Comparison of ENCODE assay signal across 15 cellular contexts in genomic region chr4:40310225-40310624, GRCh38. TPM values are rescaled to one million over a fixed set of nuclear protein-coding genes. Genes with fewer than 3 reads are reported as not detected.
DNase-seq lines count a peak whose midpoint lies in the region; ATAC-seq, FAIRE-seq and TF ChIP-seq lines count a peak whose summit lies in the region.
"Had no signal": no experiment of that assay in that cellular context is flagged by ENCODE, and none has a peak within 500 bp of the region (broad histone marks: within the 10 kb centered on the region; RNA-seq: fewer than 3 reads in every experiment).

No MANE protein-coding gene starts in this region.

- CTCF ChIA-PET in GM12878 (lab: Yijun Ruan, JAX) = interaction anchor here (0.7 to 6.4 kb wide), 19 partner anchors 9 to 408 kb away, joined by 3 to 64 read pairs (median 8); partner anchors contain the start of genes N4BP2 and RHOH

- H4K20me1 ChIP-seq in GM12878 (ENCODE audit: control insufficient read depth, insufficient read depth) = no peaks in the 10 kb centered on the region

- DNase-seq in activated T-cell treated with anti-CD3 and anti-CD28 coated beads, Interleukin-2, amount 50 U/mL, for 24 hours = no peak
- DNase-seq in activated T-cell treated with anti-CD3 and anti-CD28 coated beads, Interleukin-2, amount 50 U/mL, for 1 hour = no peak
- no peak for DNase-seq in GM12878 (ENCODE audit: low read depth, low spot score)
- peak; percentile 7 for DNase-seq in sigmoid colon
- DNase-seq in effector CD4-positive, alpha-beta T cell = no peak
- DNase-seq in WERI-Rb-1 = no peak
- DNase-seq in SK-N-DZ (ENCODE audit: low spot score) = no peak
- DNase-seq: KBM-7, NCI-H1092 treated with DMSO at 0.1 percent for 48 hours, NCI-H2081 treated with DMSO at 0.1 percent for 48 hours, NCI-H524, Peyer's patch, Right ventricle myocardium superior had no signal

- no peaks in the 10 kb centered on the region for H3K9me3 Mint-ChIP-seq in activated T-cell treated with anti-CD3 and anti-CD28 coated beads, Interleukin-2, amount 50 U/mL, for 24 hours

- in situ Hi-C loops in GM12878 (cut with MboI) = loop anchor here (5.0 kb wide), 2 partner anchors 158 to 248 kb away; no protein-coding TSS in a partner anchor

- no TSS peak for BruUV-seq in GM12878 (replicated peaks; lab: Mats Ljungman, UMichigan)

- peaks cover 12% of the 10 kb centered on the region for H3K79me2 ChIP-seq in GM12878 (ENCODE audit: control insufficient read depth, insufficient read depth, low read length)

- no peaks in the 10 kb centered on the region; the same call in 1 of the 2 replicates for H3K27me3 ChIP-seq in HUES48 (ENCODE audit: control insufficient read depth, insufficient read depth, low read length)
- no peaks in the 10 kb centered on the region for H3K27me3 ChIP-seq in GM12878 (replicated peaks in 1 of 2; ENCODE audit: control insufficient read depth in 2 of 2, insufficient read depth in 2 of 2, low read length in 1 of 2)
- H3K27me3 ChIP-seq in sigmoid colon = no peaks in the 10 kb centered on the region
- H3K27me3 ChIP-seq in WERI-Rb-1 (ENCODE audit: insufficient read depth, low read depth, severe bottlenecking) = no peaks in the 10 kb centered on the region
- H3K27me3 ChIP-seq: Peyer's patch had no signal

- H3K27me3 Mint-ChIP-seq in activated T-cell treated with anti-CD3 and anti-CD28 coated beads, Interleukin-2, amount 50 U/mL, for 24 hours = no peaks in the 10 kb centered on the region

- H3K4me1 ChIP-seq in HUES48 (ENCODE audit: control insufficient read depth, insufficient read depth, low read length) = peaks cover 37% of the 10 kb centered on the region
- peaks cover 49% of the 10 kb centered on the region for H3K4me1 ChIP-seq in GM12878 (ENCODE audit: control insufficient read depth, insufficient read depth, low read length)
- H3K4me1 ChIP-seq in sigmoid colon = peaks cover 0 to 8% (median 0%) of the 10 kb centered on the region in 4 donors

- POLR2A ChIA-PET in GM12878 (lab: Charles Lee) = interaction anchor here (0.7 to 2.4 kb wide), 8 partner anchors 84 to 410 kb away, joined by 3 to 10 read pairs (median 4); no protein-coding TSS in a partner anchor

- no peak overlapping the region; the same call in 1 of the 2 replicates for H3K4me2 ChIP-seq in GM12878 (ENCODE audit: control insufficient read depth, insufficient read depth)

- intact Hi-C loops in GM12878 (cut with micrococcal nuclease; ENCODE audit: unreplicated experiment) (no loop called here), sigmoid colon (cut with DNase I) (no loop called here)

- H3K9ac ChIP-seq in HUES48 (ENCODE audit: low read depth, low read length) = no peak overlapping the region
- no peak overlapping the region for H3K9ac ChIP-seq in GM12878 (ENCODE audit: control insufficient read depth, insufficient read depth, low read length)

- H3K9me3 ChIP-seq in HUES48 (ENCODE audit: control insufficient read depth, insufficient read depth, low read length) (no peaks in the 10 kb centered on the region), GM12878 (replicated peaks; ENCODE audit: control insufficient read depth, insufficient read depth, low read length) (no peaks in the 10 kb centered on the region), sigmoid colon (no peaks in the 10 kb centered on the region), WERI-Rb-1 (ENCODE audit: severe bottlenecking) (no peaks in the 10 kb centered on the region)
- H3K9me3 ChIP-seq: Peyer's patch had no signal

- H3K36me3 ChIP-seq in HUES48 (ENCODE audit: control insufficient read depth, insufficient read depth, low read length) = no peaks in the 10 kb centered on the region
- no peaks in the 10 kb centered on the region for H3K36me3 ChIP-seq in GM12878 (ENCODE audit: control insufficient read depth in 2 of 2, insufficient read depth in 2 of 2, low read length in 1 of 2)
- H3K36me3 ChIP-seq in sigmoid colon = no peaks in the 10 kb centered on the region
- H3K36me3 ChIP-seq in WERI-Rb-1 = no peaks in the 10 kb centered on the region
- H3K36me3 ChIP-seq: Peyer's patch had no signal

- peak overlapping the region; percentile 23 for H3K27ac Mint-ChIP-seq in activated T-cell treated with anti-CD3 and anti-CD28 coated beads, Interleukin-2, amount 50 U/mL, for 24 hours

- RAD21 ChIA-PET in GM12878 (lab: Charles Lee; ENCODE audit: unreplicated experiment) = interaction anchor here (0.7 to 10.7 kb wide), 10 partner anchors 10 to 410 kb away, joined by 3 to 356 read pairs (median 8); partner anchors contain the start of gene RHOH

- H3K36me3 Mint-ChIP-seq in activated T-cell treated with anti-CD3 and anti-CD28 coated beads, Interleukin-2, amount 50 U/mL, for 24 hours (ENCODE audit: low read depth) = peaks cover under 1% of the 10 kb centered on the region
- H3K36me3 Mint-ChIP-seq: CD14-positive monocyte had no signal

- no peak for TF ChIP-seq POLR2A in GM12878 (IDR thresholded peaks at IDR 0.05; ENCODE audit: low read depth, low read length)
- TF ChIP-seq POLR2A in sigmoid colon (IDR thresholded peaks at IDR 0.05) = no peak

- H3K27ac ChIP-seq in HUES48 (ENCODE audit: low read depth, low read length) (peak overlapping the region; percentile 86), GM12878 (ENCODE audit: control insufficient read depth, insufficient read depth) (peak overlapping the region; percentile 76), sigmoid colon (no peak overlapping the region), WERI-Rb-1 (no peak overlapping the region)

- SMC1A ChIA-PET in GM12878 (lab: Charles Lee; ENCODE audit: uncharacterized antibody, unreplicated experiment) = interaction anchor here (0.6 to 11.1 kb wide), 19 partner anchors 10 to 410 kb away, joined by 3 to 374 read pairs (median 7); partner anchors contain the start of gene RHOH

- TF ChIP-seq EP300 in GM12878 (IDR thresholded peaks at IDR 0.05; ENCODE audit: borderline replicate concordance in 1 of 2, control insufficient read depth in 1 of 2, low read depth in 2 of 2, low read length in 2 of 2) (no peak), sigmoid colon (IDR thresholded peaks at IDR 0.05) (no peak)

- no peak for ATAC-seq in GM12878

- no peak for TF ChIP-seq RAD21 in GM12878 (IDR thresholded peaks at IDR 0.05; ENCODE audit: insufficient read depth, low read depth, low read length)

- H3K4me3 Mint-ChIP-seq in activated T-cell treated with anti-CD3 and anti-CD28 coated beads, Interleukin-2, amount 50 U/mL, for 24 hours = no peak overlapping the region
- H3K4me3 Mint-ChIP-seq: CD14-positive monocyte had no signal

- WGBS in GM12878 (ENCODE audit: insufficient coverage, insufficient replicate concordance, low lambda C conversion rate, missing lambda C conversion rate) = 95% methylated on average over 8 of the region's 8 CpGs
- WGBS in sigmoid colon, 2 donors = 96 to 98% methylated on average over 8 of the region's 8 CpGs

- no peak for FAIRE-seq in GM12878 (lab: Jason Lieb, UNC)

- peaks cover 85% of the 10 kb centered on the region for H3K4me1 Mint-ChIP-seq in activated T-cell treated with anti-CD3 and anti-CD28 coated beads, Interleukin-2, amount 50 U/mL, for 24 hours (ENCODE audit: low read depth)

- no peak overlapping the region for H3K4me3 ChIP-seq in HUES48 (ENCODE audit: low read depth, low read length)
- H3K4me3 ChIP-seq in GM12878 = no peak overlapping the region
- no peak overlapping the region for H3K4me3 ChIP-seq in sigmoid colon
- no peak overlapping the region for H3K4me3 ChIP-seq in WERI-Rb-1 (ENCODE audit: low read depth, low read length)

- H2AFZ ChIP-seq in GM12878 (ENCODE audit: control insufficient read depth, low read depth, low read length) = no peak overlapping the region

- TF ChIP-seq CTCF in GM12878 (IDR thresholded peaks at IDR 0.05 in 2 of 3, conservative IDR thresholded peaks at IDR 0.05 in 1 of 3; ENCODE audit: control insufficient read depth in 2 of 3, extremely low read depth in 1 of 3, insufficient read depth in 1 of 3, low read depth in 3 of 3, low read length in 3 of 3) (no peak), sigmoid colon (IDR thresholded peaks at IDR 0.05) (no peak), WERI-Rb-1 (IDR thresholded peaks at IDR 0.05; ENCODE audit: low read depth, low read length) (no peak)

TF ChIP-seq in GM12878, 131 proteins besides CTCF, POLR2A, EP300 and RAD21 (continues in another document):
- no peak for TF ChIP-seq KAT2A (conservative IDR thresholded peaks at IDR 0.05; ENCODE audit: control insufficient read depth, low read depth, low read length)

RNA-seq across cellular contexts. Expression of gene CHRNA9, which starts 24.9 kb away (rescaled TPM):
- total RNA-seq in GM12878 (2013; cell fraction: nucleolus; rRNA removed) = 1.5 TPM in 1 of 2 replicates, not detected in the other
- total RNA-seq in GM12878 (2014; rRNA removed) = 0.05 TPM in 1 of 2 replicates, not detected in the other
- total RNA-seq in GM12878 (2014; rRNA removed; fragmentation: Illumina TruSeq; extraction: Trizol) = not detected in 2 replicates
- total RNA-seq in GM12878 (2021) = not detected in 2 replicates
- polyA plus RNA-seq in GM12878 (2011; ENCODE audit: low read depth) = not detected
- polyA plus RNA-seq in GM12878 (2011; rRNA removed) = 0.08 and 0.55 TPM in 2 replicates
- polyA plus RNA-seq in GM12878 (2011; cell fraction: cytosol; rRNA removed) = 0.04 and 0.15 TPM in 2 replicates
- polyA plus RNA-seq in GM12878 (2011; cell fraction: nucleus; rRNA removed) = 0.18 TPM in 1 of 2 replicates, not detected in the other
- polyA plus RNA-seq in GM12878 (2012) = not detected in 2 replicates
- polyA plus RNA-seq in GM12878 (2014; fragmentation: Illumina TruSeq; extraction: Trizol) = not detected in 2 replicates
- polyA plus RNA-seq in GM12878 (2014; fragmentation: Nextera tagmentation; extraction: Ambion mirVana) = not detected
- polyA plus RNA-seq in GM12878 (2014; rRNA removed) = 0.05 TPM in 1 of 2 replicates, not detected in the other
- polyA plus RNA-seq in GM12878 (2016; fragmentation: Nextera tagmentation; extraction: Ambion mirVana) = under 1 TPM in 1 of 2 experiments, not detected in 1; 0.09 TPM
- polyA minus RNA-seq in GM12878 (2011; rRNA and poly(A)+ RNA removed) = not detected in 2 replicates
- not detected in 2 replicates for polyA minus RNA-seq in GM12878 (2011; cell fraction: cytosol; rRNA and poly(A)+ RNA removed)
- polyA minus RNA-seq in GM12878 (2011; cell fraction: nucleus; rRNA and poly(A)+ RNA removed) = 0.29 TPM in 1 of 2 replicates, not detected in the other
- total RNA-seq in sigmoid colon = not detected
- not detected for polyA plus RNA-seq in sigmoid colon
- 22.3 and 23.4 TPM in 2 replicates for polyA plus RNA-seq in SK-N-DZ (2014; cell fraction: cytosol; rRNA removed)
- 6.9 and 7.5 TPM in 2 replicates for polyA plus RNA-seq in SK-N-DZ (2014; cell fraction: nucleus; rRNA removed)
- total RNA-seq: Peyer's patch, Right ventricle myocardium superior had no signal
- polyA plus RNA-seq: CD14-positive monocyte had no signal

Comparison
In these comparisons a context has a peak if more than half of its experiments do, and no peak if none do; other contexts are left out.
1. H3K27ac ChIP-seq: peak in HUES48 (single experiment) and GM12878 (single experiment); none in sigmoid colon (0 of 4) and WERI-Rb-1 (single experiment).